Comparison of ENCODE assay signal across 8 cellular contexts in the genomic region with DNA sequence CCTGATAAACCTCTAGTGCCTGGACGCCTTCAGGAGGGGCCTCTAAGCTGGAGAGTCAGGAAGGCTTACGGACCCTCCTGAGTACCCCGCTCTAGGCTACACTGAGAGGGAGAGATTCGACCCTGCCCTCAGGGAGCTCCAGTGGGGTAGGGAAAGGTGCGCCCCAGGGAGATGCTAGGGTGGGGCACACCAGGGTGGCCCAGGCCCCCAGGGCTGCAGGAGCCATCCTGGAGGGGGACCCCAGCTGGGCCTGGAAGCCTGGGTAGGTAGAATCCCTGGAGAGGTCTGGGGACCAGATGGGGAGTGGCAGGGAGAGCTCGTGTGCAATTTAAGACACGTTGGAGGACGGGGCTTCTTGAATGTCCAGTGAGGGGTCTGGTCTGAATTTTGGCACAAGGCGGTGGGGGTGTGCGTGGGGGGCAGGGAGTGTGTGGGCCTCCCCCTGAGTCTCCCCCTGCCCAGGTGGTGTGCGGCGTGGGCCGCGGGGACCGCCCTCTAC. TPM values are rescaled to one million over a fixed set of nuclear protein-coding genes. Genes with fewer than 3 reads are reported as not detected.
A peak's percentile ranks its signal among the peaks of the same experiment; 100 is the strongest.
DNase-seq lines count a peak whose midpoint lies in the region; ATAC-seq and TF ChIP-seq lines count a peak whose summit lies in the region.

No MANE protein-coding gene starts in this region.

- H3K9me3 Mint-ChIP-seq in activated CD4-positive, alpha-beta T cell treated with anti-CD3 and anti-CD28 coated beads for 36 hours (ENCODE audit: low read depth), result no peaks in the 10 kb centered on the region

- DNase-seq in activated CD4-positive, alpha-beta T cell treated with anti-CD3 and anti-CD28 coated beads for 36 hours, result no peak
- no peak for DNase-seq in activated CD4-positive, alpha-beta T cell treated with anti-CD3 and anti-CD28 coated beads, Interleukin-2, amount 50 U/mL, for 4 hours
- DNase-seq in right lobe of liver (no peak), testis (no peak), occipital lobe (lab: John Stamatoyannopoulos, UW) (no peak), NCI-H1092 treated with DMSO at 0.1 percent for 48 hours (lab: John Stamatoyannopoulos, UW) (no peak), SKM-1 treated with dmso at 0.1 percent for 144 hours (lab: John Stamatoyannopoulos, UW; ENCODE audit: unreplicated experiment) (no peak)

- TF ChIP-seq POLR2A in right lobe of liver (IDR thresholded peaks at IDR 0.05) (no peak), testis (IDR thresholded peaks at IDR 0.05) (no peak)

- H3K4me3 ChIP-seq in right lobe of liver, result peak overlapping the region; percentile 42 to 67 (median 60)
- H3K4me3 ChIP-seq in testis, result peak overlapping the region; percentile 27 to 63

- H3K27me3 Mint-ChIP-seq in activated CD4-positive, alpha-beta T cell treated with anti-CD3 and anti-CD28 coated beads for 36 hours, result no peaks in the 10 kb centered on the region

- H3K4me3 Mint-ChIP-seq in activated CD4-positive, alpha-beta T cell treated with anti-CD3 and anti-CD28 coated beads for 36 hours, result peak overlapping the region; percentile 76

- peak overlapping the region; percentile 26 for H3K27ac ChIP-seq in adipose tissue (ENCODE audit: low read depth, low read length)
- peak overlapping the region; percentile 58 to 79 (median 77) for H3K27ac ChIP-seq in right lobe of liver
- peak overlapping the region in 1 of 2 donors; percentile 83 for H3K27ac ChIP-seq in testis

- no peaks in the 10 kb centered on the region for H3K36me3 ChIP-seq in right lobe of liver
- no peaks in the 10 kb centered on the region for H3K36me3 ChIP-seq in testis (ENCODE audit: low read depth, missing control alignments)

- no peak for TF ChIP-seq CTCF in right lobe of liver (IDR thresholded peaks at IDR 0.05)
- no peak for TF ChIP-seq CTCF in testis (IDR thresholded peaks at IDR 0.05)

- peak overlapping the region; percentile 78 for H3K27ac Mint-ChIP-seq in activated CD4-positive, alpha-beta T cell treated with anti-CD3 and anti-CD28 coated beads for 36 hours

- peaks cover 50% of the 10 kb centered on the region for H3K4me1 Mint-ChIP-seq in activated CD4-positive, alpha-beta T cell treated with anti-CD3 and anti-CD28 coated beads for 36 hours

- H3K36me3 Mint-ChIP-seq in activated CD4-positive, alpha-beta T cell treated with anti-CD3 and anti-CD28 coated beads for 36 hours (ENCODE audit: low read depth), result no peaks in the 10 kb centered on the region

- CTCF ChIA-PET in activated CD4-positive, alpha-beta T cell treated with anti-CD3 and anti-CD28 coated beads for 36 hours (lab: Charles Lee), result interaction anchor here (0.6 to 4.0 kb wide), 6 partner anchors 11 to 40 kb away, joined by 3 to 34 read pairs (median 4); a partner anchor contains a TSS

- peaks cover 0 to 27% (median 11%) of the 10 kb centered on the region in 4 donors for H3K4me1 ChIP-seq in right lobe of liver
- peaks cover 9% of the 10 kb centered on the region for H3K4me1 ChIP-seq in testis

- ATAC-seq in activated CD4-positive, alpha-beta T cell treated with anti-CD3 and anti-CD28 coated beads for 36 hours, result no peak
- no peak for ATAC-seq in right lobe of liver

- POLR2A ChIA-PET in activated CD4-positive, alpha-beta T cell treated with anti-CD3 and anti-CD28 coated beads for 36 hours (lab: Charles Lee), result interaction anchor here (3.0 kb wide), 1 partner anchor 16 kb away, joined by 14 read pairs; a partner anchor contains a TSS

- intact Hi-C loops in activated CD4-positive, alpha-beta T cell treated with anti-CD3 and anti-CD28 coated beads for 36 hours (cut with DNase I, micrococcal nuclease), result loop anchor here in 1 of 2 experiments (2.0 kb wide), 1 partner anchor 17 kb away; a partner anchor contains a TSS
- intact Hi-C loops in right lobe of liver (cut with DNase I), result no loop called here
- intact Hi-C loops in testis (cut with DNase I; ENCODE audit: low total_unique reads), result no loop called here

- no peaks in the 10 kb centered on the region for H3K9me3 ChIP-seq in right lobe of liver
- H3K9me3 ChIP-seq in testis, result no peaks in the 10 kb centered on the region

- 33 to 39% (median 39%) methylated on average over 14 to 15 of the region's 15 CpGs for WGBS in adipose tissue, 3 donors
- 56% methylated on average over 5 of the region's 15 CpGs for WGBS in right lobe of liver (ENCODE audit: insufficient coverage, low coverage, low lambda C conversion rate, missing lambda C conversion rate)
- WGBS in testis, 2 donors, result 14 to 35% methylated on average over 10 to 15 of the region's 15 CpGs

- H3K27me3 ChIP-seq in right lobe of liver (no peaks in the 10 kb centered on the region), testis (no peaks in the 10 kb centered on the region)

RNA-seq across cellular contexts. Expression of a gene that starts 4.7 kb away (rescaled TPM):
- 1 to 10 TPM; 1.5 to 1.6 TPM for total RNA-seq in activated CD4-positive, alpha-beta T cell treated with anti-CD3 and anti-CD28 coated beads for 36 hours
- polyA plus RNA-seq in adipose tissue (1 to 10 TPM in 2 of 3 donors, under 1 TPM in 1; 0.32 to 2.6 (median 2.1) TPM), testis (ENCODE audit: insufficient read depth, low read depth, low replicate concordance) (1.6 TPM)
- total RNA-seq in right lobe of liver (under 1 TPM in 5 of 6 experiments, not detected in 1; 0.12 to 0.31 (median 0.22) TPM), testis (1 to 10 TPM in 1 of 2 donors, under 1 TPM in 1; 0.74 to 1.3 TPM), occipital lobe (0.16 TPM)

RNA-seq across cellular contexts. Expression of a gene that starts 8.1 kb away (rescaled TPM):
- total RNA-seq in activated CD4-positive, alpha-beta T cell treated with anti-CD3 and anti-CD28 coated beads for 36 hours, result 10 to 100 TPM; 53.4 to 57.2 TPM
- polyA plus RNA-seq in adipose tissue (10 to 100 TPM; 32.7 to 39.5 (median 35.4) TPM), testis (ENCODE audit: insufficient read depth, low read depth, low replicate concordance) (30.1 TPM)
- total RNA-seq in right lobe of liver (10 to 100 TPM; 18.8 to 37.1 (median 27.1) TPM), testis (10 to 100 TPM; 46.5 to 47.4 TPM), occipital lobe (13.1 TPM)

RNA-seq across cellular contexts. Expression of a gene that starts 16.3 kb away (rescaled TPM):
- 100 to 1,000 TPM in 1 of 2 experiments, 10 to 100 TPM in 1; 83.2 to 123 TPM for total RNA-seq in activated CD4-positive, alpha-beta T cell treated with anti-CD3 and anti-CD28 coated beads for 36 hours
- polyA plus RNA-seq in adipose tissue (1 to 10 TPM; 2.2 to 6.6 (median 2.4) TPM), testis (ENCODE audit: insufficient read depth, low read depth, low replicate concordance) (3.3 TPM)
- total RNA-seq in right lobe of liver (1 to 10 TPM in 5 of 6 experiments, under 1 TPM in 1; 0.73 to 2.7 (median 1.9) TPM), testis (1 to 10 TPM; 1.8 to 3.8 TPM), occipital lobe (0.16 TPM)

RNA-seq across cellular contexts. Expression of a gene that starts 17.3 kb away (rescaled TPM):
- total RNA-seq in activated CD4-positive, alpha-beta T cell treated with anti-CD3 and anti-CD28 coated beads for 36 hours, result 10 to 100 TPM; 80.1 to 83.4 TPM
- polyA plus RNA-seq in adipose tissue (1 to 10 TPM; 2.9 to 8.0 (median 4.1) TPM), testis (ENCODE audit: insufficient read depth, low read depth, low replicate concordance) (5.6 TPM)
- total RNA-seq in right lobe of liver (1 to 10 TPM in 4 of 6 experiments, under 1 TPM in 2; 0.72 to 2.8 (median 2.1) TPM), testis (1 to 10 TPM; 3.1 to 5.2 TPM), occipital lobe (not detected)

RNA-seq across cellular contexts. Expression of a gene that starts 18.5 kb away (rescaled TPM):
- total RNA-seq in activated CD4-positive, alpha-beta T cell treated with anti-CD3 and anti-CD28 coated beads for 36 hours, result 100 to 1,000 TPM; 199 to 227 TPM
- polyA plus RNA-seq in adipose tissue (10 to 100 TPM; 82.3 to 97.8 (median 93.6) TPM), testis (ENCODE audit: insufficient read depth, low read depth, low replicate concordance) (79.7 TPM)
- total RNA-seq in right lobe of liver (100 to 1,000 TPM in 2 of 6 experiments, 10 to 100 TPM in 4; 64.2 to 102 (median 71.1) TPM), testis (100 to 1,000 TPM; 100 to 129 TPM), occipital lobe (53.5 TPM)

Comparison
In these comparisons a context has a peak if more than half of its experiments do, and no peak if none do; other contexts are left out.
1. RNA of a gene that starts 16.3 kb away (total RNA-seq): 83.2 to 123 TPM in activated CD4-positive, alpha-beta T cell treated with anti-CD3 and anti-CD28 coated beads for 36 hours; 1.8 to 3.8 TPM in testis, 0.73 to 2.7 TPM in right lobe of liver and 0.16 TPM in occipital lobe (single experiment); every median in the first group is over 10 times any median in the second.